Comparison of ENCODE assay signal across 8 cellular contexts in genomic region chr4:26130173-26130572, GRCh38.
DNase-seq lines count a peak whose midpoint lies in the region; ATAC-seq lines count a peak whose summit lies in the region.
"Had no signal": no experiment of that assay in that cellular context is flagged by ENCODE, and none has a peak within 500 bp of the region (broad histone marks: within the 10 kb centered on the region; RNA-seq: fewer than 3 reads in every experiment).

No MANE protein-coding gene starts in this region.

- intact Hi-C loops in activated CD4-positive, alpha-beta memory T cell treated with anti-CD3 and anti-CD28 coated beads for 36 hours (cut with micrococcal nuclease) = loop anchor here (1.0 to 5.0 kb wide), 6 partner anchors 9 to 192 kb away; partner anchors contain the start of gene RBPJ
- intact Hi-C loops in sciatic nerve (cut with DNase I) = no loop called here

- POLR2A ChIA-PET in activated CD4-positive, alpha-beta memory T cell treated with anti-CD3 and anti-CD28 coated beads for 36 hours (lab: Charles Lee) = interaction anchor here (0.9 to 2.3 kb wide), 7 partner anchors 15 to 190 kb away, joined by 3 to 16 read pairs (median 5); no protein-coding TSS in a partner anchor

- H3K9me3 Mint-ChIP-seq in activated CD4-positive, alpha-beta memory T cell treated with anti-CD3 and anti-CD28 coated beads for 36 hours = peaks cover 15% of the 10 kb centered on the region

- ATAC-seq in GM18517 (IDR thresholded peaks at IDR 0.05; ENCODE audit: unreplicated experiment) (peak; percentile 81), GM19438 (IDR thresholded peaks at IDR 0.05; ENCODE audit: low read depth, unreplicated experiment) (peak; percentile 56), HG02943 (IDR thresholded peaks at IDR 0.05; ENCODE audit: low read depth, unreplicated experiment) (peak; percentile 57), sciatic nerve (no peak)
- ATAC-seq: esophagus mucosa had no signal

- H3K4me3 Mint-ChIP-seq in activated CD4-positive, alpha-beta memory T cell treated with anti-CD3 and anti-CD28 coated beads for 36 hours = no peak overlapping the region

- CTCF ChIA-PET in activated CD4-positive, alpha-beta memory T cell treated with anti-CD3 and anti-CD28 coated beads for 36 hours (lab: Charles Lee) = interaction anchor here (0.9 to 1.4 kb wide), 2 partner anchors 23 to 47 kb away, joined by 3 to 5 read pairs; no protein-coding TSS in a partner anchor

- no peaks in the 10 kb centered on the region for H3K27me3 Mint-ChIP-seq in activated CD4-positive, alpha-beta memory T cell treated with anti-CD3 and anti-CD28 coated beads for 36 hours

- H3K36me3 Mint-ChIP-seq in activated CD4-positive, alpha-beta memory T cell treated with anti-CD3 and anti-CD28 coated beads for 36 hours = peaks cover 8% of the 10 kb centered on the region

- H3K27ac Mint-ChIP-seq in activated CD4-positive, alpha-beta memory T cell treated with anti-CD3 and anti-CD28 coated beads for 36 hours = peak overlapping the region; percentile 67

- peak; percentile 59 for DNase-seq in activated CD4-positive, alpha-beta memory T cell treated with anti-CD3 and anti-CD28 coated beads for 36 hours
- DNase-seq in sciatic nerve (ENCODE audit: low spot score) = no peak
- DNase-seq in EL = no peak
- DNase-seq in NCI-H2227 treated with DMSO at 0.1 percent for 48 hours (lab: John Stamatoyannopoulos, UW) = no peak

- H3K4me1 Mint-ChIP-seq in activated CD4-positive, alpha-beta memory T cell treated with anti-CD3 and anti-CD28 coated beads for 36 hours (ENCODE audit: low read depth) = peaks cover 62% of the 10 kb centered on the region
